In genomic region chr10:70272925-70273316, GRCh38 we compare ENCODE assay signal across 8 cellular contexts. TPM values are rescaled to one million over a fixed set of nuclear protein-coding genes. Genes with fewer than 3 reads are reported as not detected.
DNase-seq lines count a peak whose midpoint lies in the region; ATAC-seq and TF ChIP-seq lines count a peak whose summit lies in the region.

No MANE protein-coding gene starts in this region.

- no peak for TF ChIP-seq POLR2A in adrenal gland (IDR thresholded peaks at IDR 0.05)

- DNase-seq in adrenal gland, result peak in 1 of 7 donors; percentile 15
- no peak for DNase-seq in lung (ENCODE audit: low spot score)
- DNase-seq in NCI-H1048 (lab: John Stamatoyannopoulos, UW), result no peak
- no peak for DNase-seq in NCI-H526 treated with DMSO at 0.1 percent for 48 hours (lab: John Stamatoyannopoulos, UW)

- peaks cover 0 to 9% (median 6%) of the 10 kb centered on the region in 11 experiments; a peak in 6 of 22 replicates for H3K9me3 ChIP-seq in BLaER1 treated with 17β-estradiol and CSF1 and Interleukin-3, amounts not matched to agents 10 nM and 100 nM (replicated peaks in 1 of 11)
- peaks cover 0 to 5% (median 0%) of the 10 kb centered on the region in 3 donors for H3K9me3 ChIP-seq in adrenal gland (replicated peaks in 1 of 3)
- no peaks in the 10 kb centered on the region for H3K9me3 ChIP-seq in lung (ENCODE audit: control insufficient read depth in 2 of 2, insufficient read depth in 1 of 2, low read length in 1 of 2)

- intact Hi-C loops in adrenal gland (cut with DNase I), result loop anchor here in 1 of 2 donors (5.0 to 10.0 kb wide), 3 partner anchors 48 to 89 kb away; no protein-coding TSS in a partner anchor

- 10 to 17% (median 15%) methylated on average over 4 of the region's 4 CpGs for WGBS in adrenal gland, 4 donors
- WGBS in lung, 2 donors, result 13 to 20% methylated on average over 4 of the region's 4 CpGs

- H4K20me1 ChIP-seq in BLaER1 treated with 17β-estradiol and CSF1 and Interleukin-3, amounts not matched to agents 10 nM and 100 nM, result no peaks in the 10 kb centered on the region

- peak overlapping the region in 8 of 11 experiments; percentile 10 to 55 (median 30); a peak in 13 of 22 replicates for H3K4me2 ChIP-seq in BLaER1 treated with 17β-estradiol and CSF1 and Interleukin-3, amounts not matched to agents 10 nM and 100 nM

- peaks cover 7 to 22% (median 16%) of the 10 kb centered on the region in 10 experiments; a peak in 19 of 20 replicates for H3K4me1 ChIP-seq in BLaER1 treated with 17β-estradiol and CSF1 and Interleukin-3, amounts not matched to agents 10 nM and 100 nM
- peaks cover 0 to 6% of the 10 kb centered on the region in 2 donors for H3K4me1 ChIP-seq in adrenal gland (replicated peaks in 1 of 2)
- H3K4me1 ChIP-seq in lung (ENCODE audit: control insufficient read depth in 2 of 2, insufficient read depth in 2 of 2, low read length in 2 of 2), result no peaks in the 10 kb centered on the region

- H3K27ac ChIP-seq in BLaER1 treated with 17β-estradiol and CSF1 and Interleukin-3, amounts not matched to agents 10 nM and 100 nM, result no peak overlapping the region
- H3K27ac ChIP-seq in adrenal gland (no peak overlapping the region), lung (ENCODE audit: low read depth in 1 of 2, low read length in 1 of 2) (no peak overlapping the region)

- TF ChIP-seq CTCF in adrenal gland (IDR thresholded peaks at IDR 0.05) (peak; percentile 53 to 76 (median 62)), lung (IDR thresholded peaks at IDR 0.05; ENCODE audit: control extremely low read depth, extremely low read depth) (peak; percentile 23)

- no peaks in the 10 kb centered on the region for H3K36me3 ChIP-seq in BLaER1 treated with 17β-estradiol and CSF1 and Interleukin-3, amounts not matched to agents 10 nM and 100 nM
- H3K36me3 ChIP-seq in adrenal gland (replicated peaks in 1 of 2) (no peaks in the 10 kb centered on the region), lung (ENCODE audit: control insufficient read depth in 2 of 2, insufficient read depth in 2 of 2, low read length in 2 of 2) (no peaks in the 10 kb centered on the region)

- ATAC-seq in GM18867 (IDR thresholded peaks at IDR 0.05; ENCODE audit: unreplicated experiment), result peak; percentile 71
- peak; percentile 66 for ATAC-seq in HG03571 (IDR thresholded peaks at IDR 0.05; ENCODE audit: unreplicated experiment)
- ATAC-seq in lung (ENCODE audit: insufficient read depth, low FRiP score), result no peak
- no peak for ATAC-seq in HG03457 (IDR thresholded peaks at IDR 0.05; ENCODE audit: unreplicated experiment)

- H3K27me3 ChIP-seq in BLaER1 treated with 17β-estradiol and CSF1 and Interleukin-3, amounts not matched to agents 10 nM and 100 nM, result peaks cover 0 to 18% (median 0%) of the 10 kb centered on the region in 11 experiments; a peak in 3 of 22 replicates
- no peaks in the 10 kb centered on the region for H3K27me3 ChIP-seq in adrenal gland
- no peaks in the 10 kb centered on the region for H3K27me3 ChIP-seq in lung (ENCODE audit: control insufficient read depth, insufficient read depth)

- no peak overlapping the region for H3K4me3 ChIP-seq in BLaER1 treated with 17β-estradiol and CSF1 and Interleukin-3, amounts not matched to agents 10 nM and 100 nM
- H3K4me3 ChIP-seq in adrenal gland (no peak overlapping the region), lung (no peak overlapping the region)

- no peak overlapping the region for H3K9ac ChIP-seq in BLaER1 treated with 17β-estradiol and CSF1 and Interleukin-3, amounts not matched to agents 10 nM and 100 nM

RNA-seq across cellular contexts. Expression of gene NPFFR1, which starts 10.9 kb away (rescaled TPM):
- total RNA-seq in adrenal gland (under 1 TPM in 2 of 8 donors, not detected in 6; 0.11 to 0.24 TPM), lung (1 to 10 TPM in 1 of 2 donors, under 1 TPM in 1; 0.12 to 2.2 TPM)
- polyA plus RNA-seq in adrenal gland (under 1 TPM in 2 of 3 donors, not detected in 1; 0.02 to 0.03 TPM), lung (under 1 TPM; 0.14 TPM)

RNA-seq across cellular contexts. Expression of gene PPA1, which starts 39.7 kb away (rescaled TPM):
- 100 to 1,000 TPM; 134 to 479 (median 169) TPM for total RNA-seq in adrenal gland
- polyA plus RNA-seq in adrenal gland, result 100 to 1,000 TPM in 1 of 3 donors, 10 to 100 TPM in 2; 96.9 to 600 (median 99.2) TPM
- 100 to 1,000 TPM; 165 to 167 TPM for total RNA-seq in lung
- polyA plus RNA-seq in lung, result 100 to 1,000 TPM; 214 to 251 TPM

Comparison
In these comparisons a context has a peak if more than half of its experiments do, and no peak if none do; other contexts are left out.
1. ATAC-seq: peak in GM18867 (single experiment) and HG03571 (single experiment); none in lung (single experiment) and HG03457 (single experiment).